ENCODE assay signal across 16 cellular contexts in the genomic region with DNA sequence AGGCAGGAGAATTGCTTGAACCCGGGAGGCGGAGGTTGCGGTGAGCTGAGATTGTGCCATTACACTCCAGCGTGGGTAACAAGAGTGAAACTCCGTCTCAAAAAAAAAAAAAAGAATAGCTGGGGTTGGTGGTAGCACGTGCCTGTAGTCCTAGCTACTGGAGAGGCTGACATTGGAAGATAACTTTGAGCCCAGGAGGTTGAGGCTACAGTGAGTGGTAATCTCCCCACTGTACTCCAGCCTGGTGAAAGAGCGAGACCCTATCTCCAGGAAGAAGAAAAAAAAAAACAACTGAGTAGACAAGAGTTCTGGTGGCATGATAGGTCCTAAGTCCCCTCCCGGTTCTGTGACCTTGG. TPM values are rescaled to one million over a fixed set of nuclear protein-coding genes. Genes with fewer than 3 reads are reported as not detected.
DNase-seq lines count a peak whose midpoint lies in the region; ATAC-seq and TF ChIP-seq lines count a peak whose summit lies in the region.
"Had no signal": no experiment of that assay in that cellular context is flagged by ENCODE, and none has a peak within 500 bp of the region (broad histone marks: within the 10 kb centered on the region; RNA-seq: fewer than 3 reads in every experiment).

No MANE protein-coding gene starts in this region.

- H3K27me3 Mint-ChIP-seq in activated CD8-positive, alpha-beta memory T cell treated with anti-CD3 and anti-CD28 coated beads, Interleukin-2, amount 10 ng/mL, durations not matched to agents 7 days and 5 days, result peaks cover 29% of the 10 kb centered on the region
- H3K27me3 Mint-ChIP-seq in endodermal cell (ENCODE audit: insufficient read depth), result peaks cover 28% of the 10 kb centered on the region

- no peak overlapping the region for H3K27ac Mint-ChIP-seq in activated CD8-positive, alpha-beta memory T cell treated with anti-CD3 and anti-CD28 coated beads, Interleukin-2, amount 10 ng/mL, durations not matched to agents 7 days and 5 days
- peak overlapping the region; percentile 52 for H3K27ac Mint-ChIP-seq in endodermal cell

- CTCF ChIA-PET in activated CD8-positive, alpha-beta memory T cell treated with anti-CD3 and anti-CD28 coated beads, Interleukin-2, amount 10 ng/mL, durations not matched to agents 7 days and 5 days (lab: Charles Lee), result interaction anchor here (1.2 kb wide), 1 partner anchor 32 kb away, joined by 3 read pairs; no protein-coding TSS in a partner anchor

- H3K9me3 ChIP-seq in Peyer's patch (no peaks in the 10 kb centered on the region), endodermal cell (ENCODE audit: control insufficient read depth, low read length) (no peaks in the 10 kb centered on the region), spleen (no peaks in the 10 kb centered on the region)
- H3K9me3 ChIP-seq: body of pancreas, sigmoid colon, tibial artery had no signal

- intact Hi-C loops in spleen (cut with DNase I; ENCODE audit: low total_unique reads), result no loop called here

- 92 to 93% methylated on average over 6 to 8 of the region's 8 CpGs for WGBS in endodermal cell (ENCODE audit: insufficient coverage in 1 of 2, insufficient read length in 1 of 2), 2 experiments
- WGBS in spleen, 5 donors, result 69 to 88% (median 76%) methylated on average over 8 of the region's 8 CpGs

- peak overlapping the region; percentile 76 for H3K4me3 Mint-ChIP-seq in activated CD8-positive, alpha-beta memory T cell treated with anti-CD3 and anti-CD28 coated beads, Interleukin-2, amount 10 ng/mL, durations not matched to agents 7 days and 5 days
- peak overlapping the region; percentile 60 for H3K4me3 Mint-ChIP-seq in endodermal cell

- peaks cover 14% of the 10 kb centered on the region for H3K4me1 Mint-ChIP-seq in activated CD8-positive, alpha-beta memory T cell treated with anti-CD3 and anti-CD28 coated beads, Interleukin-2, amount 10 ng/mL, durations not matched to agents 7 days and 5 days
- H3K4me1 Mint-ChIP-seq in endodermal cell, result peaks cover 9% of the 10 kb centered on the region

- H3K27ac ChIP-seq in Peyer's patch (peak overlapping the region in 3 of 4 donors; percentile 8 to 74 (median 56)), endodermal cell (ENCODE audit: low read depth, low read length) (no peak overlapping the region), spleen (peak overlapping the region in 5 of 8 donors; percentile 53 to 80 (median 73))
- H3K27ac ChIP-seq: GM23248, sigmoid colon, SK-N-MC, tibial artery had no signal

- H3K9me3 Mint-ChIP-seq in activated CD8-positive, alpha-beta memory T cell treated with anti-CD3 and anti-CD28 coated beads, Interleukin-2, amount 10 ng/mL, durations not matched to agents 7 days and 5 days (ENCODE audit: low read depth), result no peaks in the 10 kb centered on the region
- H3K9me3 Mint-ChIP-seq in endodermal cell, result no peaks in the 10 kb centered on the region

- TF ChIP-seq POLR2A in Peyer's patch (IDR thresholded peaks at IDR 0.05), result no peak
- no peak for TF ChIP-seq POLR2A in spleen (IDR thresholded peaks at IDR 0.05)

- H3K4me1 ChIP-seq in Peyer's patch, result peaks cover 0 to 25% (median 9%) of the 10 kb centered on the region in 4 donors
- H3K4me1 ChIP-seq in endodermal cell (ENCODE audit: control insufficient read depth, insufficient read depth, low read length), result no peaks in the 10 kb centered on the region
- H3K4me1 ChIP-seq in spleen, result peaks cover 6 to 47% (median 37%) of the 10 kb centered on the region in 6 donors

- H3K36me3 ChIP-seq in Peyer's patch, result no peaks in the 10 kb centered on the region
- H3K36me3 ChIP-seq in endodermal cell (ENCODE audit: control insufficient read depth, insufficient read depth, low read length), result peaks cover 5% of the 10 kb centered on the region
- H3K36me3 ChIP-seq in spleen, result no peaks in the 10 kb centered on the region
- H3K36me3 ChIP-seq: sigmoid colon had no signal

- H3K36me3 Mint-ChIP-seq in activated CD8-positive, alpha-beta memory T cell treated with anti-CD3 and anti-CD28 coated beads, Interleukin-2, amount 10 ng/mL, durations not matched to agents 7 days and 5 days, result no peaks in the 10 kb centered on the region
- peaks cover 5% of the 10 kb centered on the region for H3K36me3 Mint-ChIP-seq in endodermal cell (ENCODE audit: low read depth)

- no peak overlapping the region for H3K9ac ChIP-seq in endodermal cell (ENCODE audit: extremely low read depth, low read length, poor library complexity, severe bottlenecking)
- H3K9ac ChIP-seq: GM23248 had no signal

- ATAC-seq in activated CD8-positive, alpha-beta memory T cell treated with anti-CD3 and anti-CD28 coated beads, Interleukin-2, amount 10 ng/mL, durations not matched to agents 7 days and 5 days, result no peak

- H3K4me3 ChIP-seq in Peyer's patch (no peak overlapping the region), endodermal cell (ENCODE audit: low read length) (no peak overlapping the region), spleen (peak overlapping the region in 3 of 8 donors; percentile 45 to 79 (median 57))
- H3K4me3 ChIP-seq: GM23248, SK-N-MC had no signal

- no peaks in the 10 kb centered on the region for H3K27me3 ChIP-seq in Peyer's patch
- no peaks in the 10 kb centered on the region for H3K27me3 ChIP-seq in endodermal cell (ENCODE audit: control insufficient read depth, insufficient read depth, low read length, poor library complexity, severe bottlenecking)
- H3K27me3 ChIP-seq in spleen (replicated peaks in 1 of 7), result peaks cover 0 to 28% (median 0%) of the 10 kb centered on the region in 7 donors
- H3K27me3 ChIP-seq: body of pancreas had no signal

- DNase-seq in activated CD8-positive, alpha-beta memory T cell treated with anti-CD3 and anti-CD28 coated beads, Interleukin-2, amount 10 ng/mL, durations not matched to agents 7 days and 5 days, result no peak
- no peak for DNase-seq in activated CD8-positive, alpha-beta memory T cell treated with anti-CD3 and anti-CD28 coated beads for 24 hours
- DNase-seq in Peyer's patch (no peak), endodermal cell (no peak), spleen (no peak), NCI-H82 (lab: John Stamatoyannopoulos, UW) (no peak), inferior parietal cortex (ENCODE audit: extremely low spot score) (no peak)
- DNase-seq in stimulated activated CD4-positive, alpha-beta T cell treated with anti-CD3 and anti-CD28 coated beads, Interleukin-12 subunit alpha, Interleukin-12 subunit beta, amount 100 ng/mL, for 4 hours, result no peak
- DNase-seq: ACHN, body of pancreas, DMS 273 treated with DMSO at 0.1 percent for 48 hours, GM23248, NCI-H1694, sigmoid colon had no signal

- TF ChIP-seq CTCF in Peyer's patch (IDR thresholded peaks at IDR 0.05) (no peak), endodermal cell (conservative IDR thresholded peaks at IDR 0.05) (no peak), spleen (IDR thresholded peaks at IDR 0.05 in 8 of 11, conservative IDR thresholded peaks at IDR 0.05 in 3 of 11) (no peak)

RNA-seq across cellular contexts. Expression of gene GOLGA2, which starts 26.3 kb away (rescaled TPM):
- 10 to 100 TPM; 47.6 to 57.2 TPM for total RNA-seq in activated CD8-positive, alpha-beta memory T cell treated with anti-CD3 and anti-CD28 coated beads, Interleukin-2, amount 10 ng/mL, durations not matched to agents 7 days and 5 days
- total RNA-seq in Peyer's patch (10 to 100 TPM; 45.7 to 96.7 (median 92.5) TPM), endodermal cell (100 to 1,000 TPM in 1 of 2 donors, 10 to 100 TPM in 1; 91.9 to 101 TPM), spleen (10 to 100 TPM; 56.1 to 79.0 (median 68.0) TPM)
- polyA plus RNA-seq in endodermal cell (2013, experiment 1 of 2), result 50.7 TPM
- polyA plus RNA-seq in endodermal cell (2013, experiment 2 of 2), result 43.8 TPM
- polyA plus RNA-seq in spleen, result 10 to 100 TPM; 15.5 to 39.4 (median 28.0) TPM

RNA-seq across cellular contexts. Expression of gene SWI5, which starts 26.5 kb away (rescaled TPM):
- total RNA-seq in activated CD8-positive, alpha-beta memory T cell treated with anti-CD3 and anti-CD28 coated beads, Interleukin-2, amount 10 ng/mL, durations not matched to agents 7 days and 5 days, result 10 to 100 TPM; 11.8 to 12.1 TPM
- 10 to 100 TPM; 18.3 to 27.2 (median 23.5) TPM for total RNA-seq in Peyer's patch
- total RNA-seq in endodermal cell, result 10 to 100 TPM; 33.4 to 46.9 TPM
- 27.5 TPM for polyA plus RNA-seq in endodermal cell (2013, experiment 1 of 2)
- 28.4 TPM for polyA plus RNA-seq in endodermal cell (2013, experiment 2 of 2)
- total RNA-seq in spleen, result 10 to 100 TPM in 6 of 7 donors, 1 to 10 TPM in 1; 8.4 to 19.1 (median 13.6) TPM
- 10 to 100 TPM; 15.6 to 23.4 (median 23.0) TPM for polyA plus RNA-seq in spleen

RNA-seq across cellular contexts. Expression of gene DNM1, which starts 46.4 kb away (rescaled TPM):
- total RNA-seq in activated CD8-positive, alpha-beta memory T cell treated with anti-CD3 and anti-CD28 coated beads, Interleukin-2, amount 10 ng/mL, durations not matched to agents 7 days and 5 days, result under 1 TPM; 0.40 to 0.79 TPM
- 10 to 100 TPM; 14.5 to 85.8 (median 54.4) TPM for total RNA-seq in Peyer's patch
- 100 to 1,000 TPM in 1 of 2 donors, 10 to 100 TPM in 1; 55.8 to 147 TPM for total RNA-seq in endodermal cell
- 78.9 TPM for polyA plus RNA-seq in endodermal cell (2013, experiment 1 of 2)
- 83.8 TPM for polyA plus RNA-seq in endodermal cell (2013, experiment 2 of 2)
- total RNA-seq in spleen, result 1 to 10 TPM in 6 of 7 donors, under 1 TPM in 1; 0.42 to 3.6 (median 2.1) TPM
- 1 to 10 TPM; 1.2 to 1.3 (median 1.3) TPM for polyA plus RNA-seq in spleen

RNA-seq across cellular contexts. Expression of gene CIZ1, which starts 58.2 kb away (rescaled TPM):
- 100 to 1,000 TPM; 140 to 153 TPM for total RNA-seq in activated CD8-positive, alpha-beta memory T cell treated with anti-CD3 and anti-CD28 coated beads, Interleukin-2, amount 10 ng/mL, durations not matched to agents 7 days and 5 days
- total RNA-seq in Peyer's patch (100 to 1,000 TPM in 2 of 4 donors, 10 to 100 TPM in 2; 52.2 to 144 (median 95.3) TPM), endodermal cell (100 to 1,000 TPM; 115 to 117 TPM), spleen (10 to 100 TPM; 61.9 to 98.2 (median 89.2) TPM)
- polyA plus RNA-seq in endodermal cell (2013, experiment 1 of 2), result 123 TPM
- polyA plus RNA-seq in endodermal cell (2013, experiment 2 of 2), result 111 TPM
- 10 to 100 TPM; 24.7 to 50.0 (median 34.5) TPM for polyA plus RNA-seq in spleen
